8 cellular contexts compared by ENCODE assay signal in the genomic region with DNA sequence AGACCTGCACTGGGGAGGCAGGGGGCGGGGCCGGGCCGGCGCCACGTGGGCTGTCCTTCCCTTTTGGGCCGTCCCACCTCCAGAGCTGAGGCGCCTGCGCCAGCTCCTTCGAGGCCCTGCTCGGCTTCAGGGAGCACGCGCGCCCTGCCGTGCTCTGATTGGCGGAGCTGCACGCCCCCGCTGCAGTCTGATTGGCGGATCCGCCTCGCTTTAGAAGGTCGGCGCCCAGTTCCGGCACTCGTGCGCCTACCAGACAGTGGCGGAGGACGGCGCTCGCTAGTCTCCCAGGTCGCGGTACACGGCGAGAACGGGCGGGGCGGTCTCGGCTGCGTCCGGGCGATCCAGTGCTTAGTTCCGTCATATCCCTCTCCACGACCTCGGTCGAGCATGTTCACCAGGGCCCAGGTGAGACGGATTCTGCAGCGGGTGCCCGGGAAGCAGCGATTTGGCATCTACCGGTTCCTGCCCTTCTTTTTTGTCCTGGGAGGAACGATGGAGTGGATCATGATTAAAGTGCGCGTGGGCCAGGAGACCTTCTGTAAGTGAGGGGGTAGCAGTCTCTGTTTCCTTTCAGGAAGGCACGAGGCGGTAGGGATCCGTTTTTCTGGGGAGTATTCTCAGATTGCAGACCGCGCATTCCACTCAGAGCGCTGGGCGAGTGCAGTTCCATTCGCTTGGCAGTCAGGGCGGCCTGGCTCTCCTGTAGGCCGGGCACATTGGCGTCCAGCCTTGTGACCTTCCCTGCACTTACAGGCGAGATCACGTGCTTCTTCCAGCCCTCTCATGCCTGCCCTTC. TPM values are rescaled to one million over a fixed set of nuclear protein-coding genes. Genes with fewer than 3 reads are reported as not detected.
A peak's percentile ranks its signal among the peaks of the same experiment; 100 is the strongest.
DNase-seq lines count a peak whose midpoint lies in the region; ATAC-seq, FAIRE-seq and TF ChIP-seq lines count a peak whose summit lies in the region.

A gene with protein sequence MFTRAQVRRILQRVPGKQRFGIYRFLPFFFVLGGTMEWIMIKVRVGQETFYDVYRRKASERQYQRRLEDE (plus strand): TSS at position 237 of the 796 bp plus-strand sequence. CDS start 151 bp downstream, at position 388.

- no peaks in the 10 kb centered on the region for H3K9me1 ChIP-seq in endothelial cell of umbilical vein (replicated peaks; ENCODE audit: control insufficient read depth, extremely low read depth, insufficient read depth, low read length)

- peak; percentile 99 for FAIRE-seq in endothelial cell of umbilical vein (lab: Jason Lieb, UNC)

- POLR2A ChIA-PET in endothelial cell of umbilical vein (lab: Charles Lee), result interaction anchor here (0.9 to 1.7 kb wide), 3 partner anchors 31 to 46 kb away, joined by 3 to 7 read pairs (median 7); a partner anchor contains a TSS

- H3K9ac ChIP-seq in OCI-LY3 (ENCODE audit: low read length) (peak within 1 kb of the TSS; percentile 89), endothelial cell of umbilical vein (replicated peaks; ENCODE audit: extremely low read depth, insufficient read depth, low read length) (peak within 1 kb of the TSS; percentile 80)

- peak; percentile 92 for DNase-seq in DMS114 treated with DMSO at 0.1 percent for 48 hours (lab: John Stamatoyannopoulos, UW; ENCODE audit: unreplicated experiment)
- DNase-seq in HuH-7.5 (ENCODE audit: low spot score), result peak; percentile 92
- peak; percentile 91 for DNase-seq in activated T-cell treated with anti-CD3 and anti-CD28 coated beads for 1 hour (ENCODE audit: low read depth)
- DNase-seq in endothelial cell of umbilical vein (ENCODE audit: low read depth, low spot score), result peak; percentile 100
- DNase-seq in midbrain (lab: John Stamatoyannopoulos, UW), result peak; percentile 98
- DNase-seq in stimulated activated CD8-positive, alpha-beta memory T cell treated with anti-CD3 and anti-CD28 coated beads, Interleukin-15, amount 100 ng/mL, for 48 hours (ENCODE audit: low read depth in 2 of 2), result peak; percentile 99

- H2AFZ ChIP-seq in OCI-LY3 (ENCODE audit: low read depth, low read length) (peak within 1 kb of the TSS; percentile 44; the same call in 1 of the 2 replicates), endothelial cell of umbilical vein (ENCODE audit: low read depth, low read length) (no peak within 1 kb of the TSS)

- H3K36me3 ChIP-seq in OCI-LY3 (replicated peaks; ENCODE audit: low read depth, low read length) (peaks cover 16% of the 10 kb centered on the region), endothelial cell of umbilical vein (ENCODE audit: control insufficient read depth in 2 of 2, extremely low read depth in 1 of 2, insufficient read depth in 2 of 2, low read length in 2 of 2) (peaks cover 0 to 4% of the 10 kb centered on the region in 2 experiments)

- peak; percentile 81 for ATAC-seq in GM21528 (IDR thresholded peaks at IDR 0.05; ENCODE audit: low FRiP score, unreplicated experiment)

- H3K79me2 ChIP-seq in OCI-LY3 (ENCODE audit: low read length) (peaks cover 64% of the 10 kb centered on the region), endothelial cell of umbilical vein (ENCODE audit: control insufficient read depth, insufficient read depth, low read length) (peaks cover 49% of the 10 kb centered on the region)

- peak within 1 kb of the TSS; percentile 97 for H3K4me2 ChIP-seq in OCI-LY3 (ENCODE audit: low read length)
- H3K4me2 ChIP-seq in endothelial cell of umbilical vein (ENCODE audit: insufficient read depth, low read length), result peak within 1 kb of the TSS; percentile 69

- H4K20me1 ChIP-seq in OCI-LY3 (ENCODE audit: insufficient read depth, low read length) (peaks cover 19% of the 10 kb centered on the region), endothelial cell of umbilical vein (replicated peaks; ENCODE audit: control insufficient read depth, extremely low read depth, insufficient read depth, low read length) (no peaks in the 10 kb centered on the region)

- BruUV-seq in endothelial cell of umbilical vein (replicated peaks; lab: Mats Ljungman, UMichigan), result TSS peak; percentile 62

- H3K4me1 ChIP-seq in OCI-LY3 (ENCODE audit: low read length) (peaks cover 30% of the 10 kb centered on the region), endothelial cell of umbilical vein (ENCODE audit: control insufficient read depth, extremely low read depth, insufficient read depth, low read length) (peaks cover 45% of the 10 kb centered on the region)

- H3K27me3 ChIP-seq in OCI-LY3 (ENCODE audit: low read depth, low read length) (no peaks in the 10 kb centered on the region), endothelial cell of umbilical vein (ENCODE audit: control insufficient read depth in 2 of 2, insufficient read depth in 2 of 2, low read length in 2 of 2) (no peaks in the 10 kb centered on the region)

- TF ChIP-seq CTCF in OCI-LY3 (IDR thresholded peaks at IDR 0.05; ENCODE audit: low read depth, low read length) (no peak), endothelial cell of umbilical vein (IDR thresholded peaks at IDR 0.05; ENCODE audit: extremely low read depth in 1 of 2, insufficient read depth in 1 of 2, low read depth in 1 of 2, low read length in 2 of 2) (peak in 1 of 2 donors; percentile 4)

- CTCF ChIA-PET in endothelial cell of umbilical vein (lab: Charles Lee), result interaction anchor here (0.7 to 1.6 kb wide), 5 partner anchors 10 to 65 kb away, joined by 3 to 6 read pairs (median 6); a partner anchor contains a TSS

- dilution Hi-C loops in endothelial cell of umbilical vein (cut with MboI; ENCODE audit: extremely low pct_ligation_motif_present, low sequenced_read_pairs), result no loop called here

- peak; percentile 99 for TF ChIP-seq POLR2A in endothelial cell of umbilical vein (IDR thresholded peaks at IDR 0.05; ENCODE audit: low read depth, low read length)

- intact Hi-C loops in endothelial cell of umbilical vein (cut with micrococcal nuclease), result loop anchor here (1.0 kb wide), 1 partner anchor 41 kb away; a partner anchor contains a TSS

- H3K27ac ChIP-seq in OCI-LY3 (ENCODE audit: low read length), result peak within 1 kb of the TSS; percentile 57
- peak within 1 kb of the TSS; percentile 57 for H3K27ac ChIP-seq in endothelial cell of umbilical vein (ENCODE audit: insufficient read depth, low read depth, low read length)

- no peaks in the 10 kb centered on the region for H3K9me3 ChIP-seq in OCI-LY3 (ENCODE audit: insufficient read depth, low read length)
- no peaks in the 10 kb centered on the region for H3K9me3 ChIP-seq in endothelial cell of umbilical vein (replicated peaks; ENCODE audit: control insufficient read depth, insufficient read depth, low read length)

- peak within 1 kb of the TSS; percentile 84 for H3K4me3 ChIP-seq in OCI-LY3 (ENCODE audit: low read length)
- peak within 1 kb of the TSS; percentile 37 to 74 (median 48) for H3K4me3 ChIP-seq in endothelial cell of umbilical vein (replicated peaks in 1 of 3; ENCODE audit: insufficient read depth in 1 of 3, low read depth in 1 of 3, low read length in 3 of 3)

TF ChIP-seq in endothelial cell of umbilical vein, 7 proteins besides CTCF, POLR2A, EP300 and RAD21:
- TF ChIP-seq POLR2AphosphoS5 (IDR thresholded peaks at IDR 0.05; ENCODE audit: insufficient read depth, low read depth, low read length), result peak; percentile 98
- TF ChIP-seq GATA2 (IDR thresholded peaks at IDR 0.05; ENCODE audit: insufficient read depth, insufficient read length, low read depth, low read length), result no peak
- TF ChIP-seq MYC (IDR thresholded peaks at IDR 0.05; ENCODE audit: low read depth, low read length), result peak; percentile 29
- TF ChIP-seq, protein P1, sequence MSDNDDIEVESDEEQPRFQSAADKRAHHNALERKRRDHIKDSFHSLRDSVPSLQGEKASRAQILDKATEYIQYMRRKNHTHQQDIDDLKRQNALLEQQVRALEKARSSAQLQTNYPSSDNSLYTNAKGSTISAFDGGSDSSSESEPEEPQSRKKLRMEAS (IDR thresholded peaks at IDR 0.05; ENCODE audit: insufficient read depth, insufficient read length), result peak; percentile 86

RNA-seq across cellular contexts. Expression of the gene that starts here (rescaled TPM):
- total RNA-seq in endothelial cell of umbilical vein, result 22.6 and 34.6 TPM in 2 replicates
- 9.9 and 28.2 TPM in 2 replicates for polyA plus RNA-seq in endothelial cell of umbilical vein
- polyA plus RNA-seq in endothelial cell of umbilical vein (2011; cell fraction: cytosol; rRNA removed), result 28.9 and 42.1 TPM in 2 replicates
- 2.6 and 33.3 TPM in 2 replicates for polyA plus RNA-seq in endothelial cell of umbilical vein (2011; cell fraction: nucleus; rRNA removed)
- 45.1 and 51.6 TPM in 2 replicates for polyA plus RNA-seq in endothelial cell of umbilical vein (2012)
- polyA minus RNA-seq in endothelial cell of umbilical vein, result 7.4 and 8.1 TPM in 2 replicates
- polyA minus RNA-seq in endothelial cell of umbilical vein (2011; cell fraction: cytosol; rRNA and poly(A)+ RNA removed), result 15.5 TPM
- 5.8 and 6.4 TPM in 2 replicates for polyA minus RNA-seq in endothelial cell of umbilical vein (2011; cell fraction: nucleus; rRNA and poly(A)+ RNA removed)

Comparison
In these comparisons a context has a peak if more than half of its experiments do, and no peak if none do; other contexts are left out.
1. Peak in every context shown above with its lines: DNase-seq, ATAC-seq, H3K4me3 ChIP-seq and H3K27ac ChIP-seq.